ENCODE assay signal across 20 cellular contexts in the genomic region with DNA sequence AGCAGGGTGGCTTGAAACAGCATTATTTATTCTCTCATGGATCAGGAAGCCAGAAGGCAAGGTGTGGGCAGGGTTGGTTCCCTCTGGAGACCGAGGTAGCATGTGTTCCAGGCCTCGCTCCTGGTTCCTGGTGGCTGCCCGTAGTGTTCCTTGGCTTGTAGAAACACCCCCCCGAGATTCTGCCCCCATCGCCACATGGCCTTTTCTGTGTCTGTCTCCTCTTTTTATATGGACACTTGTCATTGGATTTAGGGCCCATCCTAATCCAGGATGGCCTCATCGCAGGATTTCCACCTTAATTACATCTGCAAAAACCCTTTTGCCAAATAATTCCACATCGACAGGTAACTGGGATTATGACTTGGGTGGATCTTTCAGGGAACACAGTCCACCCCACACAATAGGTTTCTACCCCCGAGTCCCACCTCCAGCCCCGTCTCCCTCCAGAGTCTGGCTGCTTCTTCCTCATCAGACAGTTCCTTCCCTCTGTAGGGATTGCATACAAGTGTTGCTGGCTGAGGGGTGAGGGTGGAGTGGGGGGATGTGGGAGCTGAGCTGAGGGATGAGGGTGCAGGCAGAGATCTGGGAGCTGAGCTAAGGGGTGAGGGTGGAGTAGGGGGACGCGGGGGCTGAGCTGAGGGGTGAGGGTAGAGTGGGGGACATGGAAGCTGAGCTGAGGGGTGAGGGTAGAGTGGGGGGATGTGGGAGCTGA. TPM values are rescaled to one million over a fixed set of nuclear protein-coding genes. Genes with fewer than 3 reads are reported as not detected.
DNase-seq lines count a peak whose midpoint lies in the region; ATAC-seq and TF ChIP-seq lines count a peak whose summit lies in the region.
"Had no signal": no experiment of that assay in that cellular context is flagged by ENCODE, and none has a peak within 500 bp of the region (broad histone marks: within the 10 kb centered on the region; RNA-seq: fewer than 3 reads in every experiment).

No MANE protein-coding gene starts in this region.

- no peak overlapping the region for H3K27ac ChIP-seq in CD4-positive, alpha-beta memory T cell (ENCODE audit: low read depth, low read length)
- H3K27ac ChIP-seq in IMR-90 (ENCODE audit: insufficient read depth, low read length) = no peak overlapping the region
- peak overlapping the region in 10 of 59 donors; percentile 11 to 61 (median 28) for H3K27ac ChIP-seq in dorsolateral prefrontal cortex
- H3K27ac ChIP-seq in osteoblast (ENCODE audit: low read depth, low read length) = no peak overlapping the region
- H3K27ac ChIP-seq: GM23248, SJSA1, tibial nerve had no signal

- H2BK15ac ChIP-seq in IMR-90 (ENCODE audit: low read depth, low read length) = no peak overlapping the region

- H3K9ac ChIP-seq in IMR-90 (ENCODE audit: low read depth, low read length) = no peak overlapping the region
- H3K9ac ChIP-seq: GM23248 had no signal

- no peaks in the 10 kb centered on the region for H3K9me1 ChIP-seq in IMR-90 (ENCODE audit: insufficient read depth, low read length)

- H3K27ac Mint-ChIP-seq in CD4-positive, alpha-beta memory T cell = peak overlapping the region in 4 of 7 donors; percentile 34 to 90 (median 56)
- H3K27ac Mint-ChIP-seq: activated CD4-positive, alpha-beta T cell treated with anti-CD3 and anti-CD28 coated beads for 36 hours; activated T-cell treated with anti-CD3 and anti-CD28 coated beads, Interleukin-2, amount 50 U/mL, for 24 hours; CD4-positive, alpha-beta T cell; stimulated activated naive CD8-positive, alpha-beta T cell treated with anti-CD3 and anti-CD28 coated beads, Interleukin-15, amount 100 ng/mL, for 72 hours had no signal

- no peak overlapping the region for H3K4ac ChIP-seq in IMR-90 (ENCODE audit: low read depth, low read length)

- H3K4me3 Mint-ChIP-seq in CD4-positive, alpha-beta memory T cell = peak overlapping the region in 1 of 8 donors; percentile 78
- H3K4me3 Mint-ChIP-seq: activated CD4-positive, alpha-beta T cell treated with anti-CD3 and anti-CD28 coated beads for 36 hours; activated T-cell treated with anti-CD3 and anti-CD28 coated beads, Interleukin-2, amount 50 U/mL, for 24 hours; CD4-positive, alpha-beta T cell; stimulated activated naive CD8-positive, alpha-beta T cell treated with anti-CD3 and anti-CD28 coated beads, Interleukin-15, amount 100 ng/mL, for 72 hours had no signal

- H2AK5ac ChIP-seq in IMR-90 (ENCODE audit: low read depth, low read length) = no peak overlapping the region

- TF ChIP-seq CTCF in IMR-90 (conservative IDR thresholded peaks at IDR 0.05; ENCODE audit: low read depth, low read length) (no peak), dorsolateral prefrontal cortex (IDR thresholded peaks at IDR 0.05 in 54 of 56, conservative IDR thresholded peaks at IDR 0.05 in 2 of 56; ENCODE audit: low read depth in 1 of 56, partially characterized antibody in 56 of 56) (no peak), osteoblast (IDR thresholded peaks at IDR 0.05; ENCODE audit: extremely low read depth, low read depth, low read length) (no peak)

- H2BK120ac ChIP-seq in IMR-90 (ENCODE audit: low read depth, low read length) = no peak overlapping the region

- no peak overlapping the region for H4K91ac ChIP-seq in IMR-90 (ENCODE audit: insufficient read depth, low read depth, low read length)

- peaks cover 6 to 17% of the 10 kb centered on the region in 2 donors for H3K36me3 Mint-ChIP-seq in CD4-positive, alpha-beta memory T cell

- no peak overlapping the region for H3K56ac ChIP-seq in IMR-90 (ENCODE audit: extremely low read depth, insufficient read depth, low read length)

- H4K20me1 ChIP-seq in IMR-90 (ENCODE audit: insufficient read depth, low read length) (no peaks in the 10 kb centered on the region; the same call in 1 of the 2 replicates), osteoblast (ENCODE audit: insufficient read depth, low read length) (peaks cover 10% of the 10 kb centered on the region)

- CTCF ChIA-PET in CD4-positive, alpha-beta memory T cell (lab: Charles Lee; ENCODE audit: partially characterized antibody) = interaction anchor here (0.9 to 1.2 kb wide), 3 partner anchors 12 to 24 kb away, joined by 3 to 4 read pairs (median 3); partner anchors contain the start of gene NPHP4
- CTCF ChIA-PET in IMR-90 (lab: Yijun Ruan, JAX) = no interaction called here

- no peak overlapping the region for H2BK20ac ChIP-seq in IMR-90 (ENCODE audit: low read depth, low read length)

- H3K79me1 ChIP-seq in IMR-90 (ENCODE audit: low read depth in 1 of 2, low read length in 2 of 2) = no peaks in the 10 kb centered on the region

- H2AK9ac ChIP-seq in IMR-90 (replicated peaks; ENCODE audit: low read depth, low read length, poor library complexity) = no peak overlapping the region

- H2AFZ ChIP-seq in IMR-90 (replicated peaks; ENCODE audit: low read length, poor library complexity) (peak overlapping the region; percentile 27), osteoblast (ENCODE audit: low read length) (no peak overlapping the region)
- H2AFZ ChIP-seq: GM23248 had no signal

- no peak for TF ChIP-seq POLR2A in IMR-90 (IDR thresholded peaks at IDR 0.05; ENCODE audit: low read depth, low read length)

- H3K4me3 ChIP-seq in CD4-positive, alpha-beta memory T cell (ENCODE audit: low read length in 2 of 2) = no peak overlapping the region
- H3K4me3 ChIP-seq in IMR-90 (ENCODE audit: insufficient read depth, low read depth, low read length) (no peak overlapping the region), dorsolateral prefrontal cortex (no peak overlapping the region), osteoblast (ENCODE audit: insufficient read depth, low read length) (no peak overlapping the region), HAP-1 (no peak overlapping the region)
- H3K4me3 ChIP-seq: GM23248, SJSA1, tibial nerve had no signal

- H3K14ac ChIP-seq in IMR-90 (replicated peaks; ENCODE audit: low read depth, low read length) = no peak overlapping the region

- no peak overlapping the region for H2BK5ac ChIP-seq in IMR-90 (ENCODE audit: low read depth, low read length, poor library complexity, severe bottlenecking)

- H3K79me2 ChIP-seq in osteoblast (ENCODE audit: insufficient read depth, low read length) = no peaks in the 10 kb centered on the region

- dilution Hi-C loops in IMR-90 (cut with HindIII; ENCODE audit: low sequenced_read_pairs, unreplicated experiment) = no loop called here

- intact Hi-C loops in CD4-positive, alpha-beta memory T cell (cut with micrococcal nuclease) = no loop called here
- intact Hi-C loops in IMR-90 (cut with micrococcal nuclease) = no loop called here
- intact Hi-C loops in dorsolateral prefrontal cortex (cut with DNase I) = no loop called here

- H3K4me1 Mint-ChIP-seq in CD4-positive, alpha-beta memory T cell = peaks cover 11 to 25% (median 14%) of the 10 kb centered on the region in 4 donors

- no TSS peak for BruUV-seq in IMR-90 (replicated peaks; lab: Mats Ljungman, UMichigan)

- no peaks in the 10 kb centered on the region for H3K9me3 Mint-ChIP-seq in CD4-positive, alpha-beta memory T cell
- H3K9me3 Mint-ChIP-seq: activated T-cell treated with anti-CD3 and anti-CD28 coated beads, Interleukin-2, amount 50 U/mL, for 24 hours; CD4-positive, alpha-beta T cell; stimulated activated naive CD8-positive, alpha-beta T cell treated with anti-CD3 and anti-CD28 coated beads, Interleukin-15, amount 100 ng/mL, for 72 hours had no signal

- POLR2A ChIA-PET in CD4-positive, alpha-beta memory T cell (lab: Charles Lee; ENCODE audit: partially characterized antibody) = no interaction called here
- POLR2A ChIA-PET in IMR-90 (lab: Charles Lee; ENCODE audit: unreplicated experiment) = no interaction called here

- in situ Hi-C loops in IMR-90 (cut with MboI; ENCODE audit: low sequenced_read_pairs) = no loop called here
- in situ Hi-C loops in HAP-1 (cut with MboI; ENCODE audit: low sequenced_read_pairs) = no loop called here

- no peaks in the 10 kb centered on the region for H3K27me3 Mint-ChIP-seq in CD4-positive, alpha-beta memory T cell
- H3K27me3 Mint-ChIP-seq: activated CD4-positive, alpha-beta T cell treated with anti-CD3 and anti-CD28 coated beads for 36 hours; activated T-cell treated with anti-CD3 and anti-CD28 coated beads, Interleukin-2, amount 50 U/mL, for 24 hours; CD4-positive, alpha-beta T cell; stimulated activated naive CD8-positive, alpha-beta T cell treated with anti-CD3 and anti-CD28 coated beads, Interleukin-15, amount 100 ng/mL, for 72 hours had no signal

- DNase-seq in CD4-positive, alpha-beta memory T cell = no peak
- DNase-seq in IMR-90 = no peak
- peak in 7 of 10 donors; percentile 7 to 34 (median 18) for DNase-seq in dorsolateral prefrontal cortex
- peak; percentile 87 for DNase-seq in osteoblast (ENCODE audit: insufficient read length, low spot score, missing footprints)
- no peak for DNase-seq in HAP-1 (ENCODE audit: low spot score in 2 of 2)
- no peak for DNase-seq in glomerular visceral epithelial cell (ENCODE audit: extremely low spot score)
- DNase-seq in T1000 (lab: John Stamatoyannopoulos, UW) = no peak
- DNase-seq: activated CD4-positive, alpha-beta T cell treated with anti-CD3 and anti-CD28 coated beads for 36 hours; activated naive CD4-positive, alpha-beta T cell; activated T-cell treated with anti-CD3 and anti-CD28 coated beads, Interleukin-2, amount 50 U/mL, for 24 hours; GM23248; KBM-7; mammary epithelial cell; MM.1S; NCI-H2107; nucleus accumbens; stimulated activated naive CD8-positive, alpha-beta T cell treated with anti-CD3 and anti-CD28 coated beads, Interleukin-15, amount 100 ng/mL, for 72 hours had no signal

- H3K4me2 ChIP-seq in IMR-90 (ENCODE audit: low read depth, low read length) (no peak overlapping the region), osteoblast (ENCODE audit: insufficient read depth, low read length) (no peak overlapping the region)

- no peak overlapping the region for H3K18ac ChIP-seq in IMR-90 (ENCODE audit: low read depth, low read length)

- H3K4me1 ChIP-seq in CD4-positive, alpha-beta memory T cell (ENCODE audit: insufficient read depth, low read length) = peaks cover 21% of the 10 kb centered on the region
- H3K4me1 ChIP-seq in IMR-90 (ENCODE audit: control insufficient read depth, insufficient read depth, low read length) (peaks cover 2% of the 10 kb centered on the region; the same call in 1 of the 2 replicates), osteoblast (ENCODE audit: insufficient read depth, low read length) (no peaks in the 10 kb centered on the region), HAP-1 (peaks cover 18% of the 10 kb centered on the region)
- H3K4me1 ChIP-seq: SJSA1, tibial nerve had no signal

- H3K23ac ChIP-seq in IMR-90 (ENCODE audit: low read depth, low read length) = no peak overlapping the region

- H3K9me3 ChIP-seq in CD4-positive, alpha-beta memory T cell (ENCODE audit: control insufficient read depth in 1 of 2, low read length in 2 of 2) = no peaks in the 10 kb centered on the region
- H3K9me3 ChIP-seq in IMR-90 (ENCODE audit: control insufficient read depth, insufficient read depth, low read length) = no peaks in the 10 kb centered on the region
- no peaks in the 10 kb centered on the region for H3K9me3 ChIP-seq in osteoblast (ENCODE audit: low read depth, low read length)
- H3K9me3 ChIP-seq in HAP-1 = no peaks in the 10 kb centered on the region
- H3K9me3 ChIP-seq: SJSA1, tibial nerve had no signal

- no peak for ATAC-seq in IMR-90 (ENCODE audit: low read depth)
- ATAC-seq: activated CD4-positive, alpha-beta T cell treated with anti-CD3 and anti-CD28 coated beads for 36 hours had no signal

- no peak overlapping the region for H4K8ac ChIP-seq in IMR-90 (ENCODE audit: low read depth in 2 of 2, low read length in 2 of 2)

- WGBS in IMR-90 (ENCODE audit: extremely low coverage in 2 of 2, insufficient read length in 1 of 2), 2 experiments = no CpG with 5 or more reads among the region's 11 CpGs

- no peaks in the 10 kb centered on the region for H3K36me3 ChIP-seq in CD4-positive, alpha-beta memory T cell (ENCODE audit: insufficient read depth, low read length)
- H3K36me3 ChIP-seq in IMR-90 (ENCODE audit: control insufficient read depth, insufficient read depth, low read length) (no peaks in the 10 kb centered on the region), osteoblast (ENCODE audit: insufficient read depth, low read length) (no peaks in the 10 kb centered on the region), HAP-1 (replicated peaks) (no peaks in the 10 kb centered on the region)
- H3K36me3 ChIP-seq: SJSA1, tibial nerve had no signal

- no peak for TF ChIP-seq RAD21 in IMR-90 (IDR thresholded peaks at IDR 0.05; ENCODE audit: low read length)

- no peaks in the 10 kb centered on the region for H3K27me3 ChIP-seq in CD4-positive, alpha-beta memory T cell (ENCODE audit: insufficient read depth, low read length)
- H3K27me3 ChIP-seq in IMR-90 (ENCODE audit: control insufficient read depth, insufficient read depth, low read length) (no peaks in the 10 kb centered on the region), dorsolateral prefrontal cortex (no peaks in the 10 kb centered on the region), osteoblast (ENCODE audit: insufficient read depth, low read length) (no peaks in the 10 kb centered on the region), HAP-1 (ENCODE audit: low read depth) (no peaks in the 10 kb centered on the region)
- H3K27me3 ChIP-seq: SJSA1, tibial nerve had no signal

- H4K5ac ChIP-seq in IMR-90 (ENCODE audit: low read depth, low read length) = no peak overlapping the region

RNA-seq across cellular contexts. Expression of gene NPHP4, which starts 12.3 kb away (rescaled TPM):
- total RNA-seq in CD4-positive, alpha-beta memory T cell = 1 to 10 TPM; 7.6 to 9.6 TPM
- polyA plus RNA-seq in CD4-positive, alpha-beta memory T cell = 1 to 10 TPM; 1.0 to 1.1 TPM
- total RNA-seq in IMR-90 (2012; rRNA removed) = 1.4 and 2.0 TPM in 2 replicates
- polyA plus RNA-seq in IMR-90 (2012; rRNA removed) = 5.5 and 5.8 TPM in 2 replicates
- 2.2 and 4.1 TPM in 2 replicates for polyA plus RNA-seq in IMR-90 (2012; cell fraction: cytosol; rRNA removed)
- 20.1 and 40.5 TPM in 2 replicates for polyA plus RNA-seq in IMR-90 (2012; cell fraction: nucleus; rRNA removed; ENCODE audit: low replicate concordance)
- total RNA-seq in dorsolateral prefrontal cortex = 10 to 100 TPM; 19.7 to 55.4 (median 34.0) TPM
- total RNA-seq in osteoblast = 6.5 and 8.0 TPM in 2 replicates

RNA-seq across cellular contexts. Expression of gene KCNAB2, which starts 41.1 kb away (rescaled TPM):
- total RNA-seq in CD4-positive, alpha-beta memory T cell = 100 to 1,000 TPM; 188 to 197 TPM
- 10 to 100 TPM; 20.9 to 53.6 TPM for polyA plus RNA-seq in CD4-positive, alpha-beta memory T cell
- total RNA-seq in IMR-90 (2012; rRNA removed) (1.1 and 1.3 TPM in 2 replicates), dorsolateral prefrontal cortex (100 to 1,000 TPM in 119 of 120 experiments, 10 to 100 TPM in 1; 82.3 to 377 (median 285) TPM), osteoblast (5.0 and 5.8 TPM in 2 replicates)
- 4.2 and 4.7 TPM in 2 replicates for polyA plus RNA-seq in IMR-90 (2012; rRNA removed)
- 3.1 and 4.9 TPM in 2 replicates for polyA plus RNA-seq in IMR-90 (2012; cell fraction: cytosol; rRNA removed)
- 12.2 and 13.0 TPM in 2 replicates for polyA plus RNA-seq in IMR-90 (2012; cell fraction: nucleus; rRNA removed; ENCODE audit: low replicate concordance)

Comparison
In these comparisons a context has a peak if more than half of its experiments do, and no peak if none do; other contexts are left out.
1. DNase-seq: peak in dorsolateral prefrontal cortex (7 of 10) and osteoblast (single experiment); none in CD4-positive, alpha-beta memory T cell (0 of 5), IMR-90 (single experiment), HAP-1 (0 of 2), glomerular visceral epithelial cell (single experiment) and T1000 (single experiment).
2. RNA of gene KCNAB2, which starts 41.1 kb away (total RNA-seq): 82.3 to 377 TPM in dorsolateral prefrontal cortex and 188 to 197 TPM in CD4-positive, alpha-beta memory T cell; 5.0 to 5.8 TPM in osteoblast and 1.1 to 1.3 TPM in IMR-90; every median in the first group is over 10 times any median in the second.